16 cellular contexts compared by ENCODE assay signal in genomic region chr7:75572396-75572795, GRCh38.
"Had no signal": no experiment of that assay in that cellular context is flagged by ENCODE, and none has a peak within 500 bp of the region (broad histone marks: within the 10 kb centered on the region; RNA-seq: fewer than 3 reads in every experiment).

No MANE protein-coding gene starts in this region.

- DNase-seq: activated CD4-positive, alpha-beta T cell treated with anti-CD3 and anti-CD28 coated beads, Interleukin-2, amount 50 U/mL, for 4 hours; activated CD4-positive, CD25-positive, alpha-beta regulatory T cell treated with anti-CD3 and anti-CD28 coated beads, Interleukin-2, amount 50 U/mL, for 72 hours; activated CD8-positive, alpha-beta memory T cell treated with anti-CD3 and anti-CD28 coated beads, Interleukin-2, amount 10 ng/mL, durations not matched to agents 7 days and 5 days; activated effector memory CD4-positive, alpha-beta T cell treated with anti-CD3 and anti-CD28 coated beads, Interleukin-2, amount 50 U/mL, for 16 hours; activated naive CD8-positive, alpha-beta T cell treated with anti-CD3 and anti-CD28 coated beads, Interleukin-2, amount 10 ng/mL, durations not matched to agents 7 days and 5 days; activated T-cell treated with anti-CD3 and anti-CD28 coated beads, Interleukin-2, amount 50 U/mL, for 24 hours; central memory CD4-positive, alpha-beta T cell; erythroblast; left cardiac atrium; lower lobe of right lung; naive B cell; stimulated activated CD4-positive, alpha-beta T cell treated with anti-CD3 and anti-CD28 coated beads, Interleukin-4, amount 100 ng/mL, for 1 hour; stimulated activated CD8-positive, alpha-beta memory T cell treated with anti-CD3 and anti-CD28 coated beads, Interleukin-4, amount 100 ng/mL, for 48 hours; stimulated activated naive CD8-positive, alpha-beta T cell treated with anti-CD3 and anti-CD28 coated beads, Interleukin-15, Interleukin-2, amounts not matched to agents 100 U/mL and 50 U/mL, for 24 hours; SW 1271; uterus had no signal

- ATAC-seq: activated CD8-positive, alpha-beta memory T cell treated with anti-CD3 and anti-CD28 coated beads, Interleukin-2, amount 10 ng/mL, durations not matched to agents 7 days and 5 days; left cardiac atrium; lower lobe of right lung; stimulated activated naive CD8-positive, alpha-beta T cell treated with anti-CD3 and anti-CD28 coated beads, Interleukin-15, Interleukin-2, amounts not matched to agents 100 U/mL and 50 U/mL, for 24 hours had no signal
